Comparison of ENCODE assay signal across 8 cellular contexts in genomic region chr16:54312502-54312991, GRCh38. TPM values are rescaled to one million over a fixed set of nuclear protein-coding genes. Genes with fewer than 3 reads are reported as not detected.
"Had no signal": no experiment of that assay in that cellular context is flagged by ENCODE, and none has a peak within 500 bp of the region (broad histone marks: within the 10 kb centered on the region; RNA-seq: fewer than 3 reads in every experiment).

No MANE protein-coding gene starts in this region.

- ATAC-seq: GM23338, HCT116, K562 had no signal

- H3K9me3 ChIP-seq: HAP-1 had no signal

- FAIRE-seq: HTR-8/SVneo, K562 had no signal

- DNase-seq: H7, IMR-90 had no signal

- H3K4me2 ChIP-seq: GM23338 had no signal

- H3K4me1 ChIP-seq: HAP-1 had no signal

- H2AFZ ChIP-seq: GM23338 had no signal

- H3K36me3 ChIP-seq: HAP-1 had no signal

- H3K4me3 ChIP-seq: GM23338, HAP-1, K562 had no signal

RNA-seq across cellular contexts. Expression of gene IRX3, which starts 26.0 kb away (rescaled TPM):
- total RNA-seq: HT-29, IMR-90, K562 had no signal
- polyA plus RNA-seq: IMR-90, K562 had no signal
